Comparison of ENCODE assay signal across 8 cellular contexts in genomic region chr3:112136959-112137693, GRCh38. TPM values are rescaled to one million over a fixed set of nuclear protein-coding genes. Genes with fewer than 3 reads are reported as not detected.
A peak's percentile ranks its signal among the peaks of the same experiment; 100 is the strongest.
DNase-seq lines count a peak whose midpoint lies in the region; ATAC-seq and TF ChIP-seq lines count a peak whose summit lies in the region.

No MANE protein-coding gene starts in this region.

- H3K27me3 ChIP-seq in DOHH2 (ENCODE audit: control insufficient read depth, low read length) = no peaks in the 10 kb centered on the region
- H3K27me3 ChIP-seq in H9 (ENCODE audit: insufficient read depth, low read length) = no peaks in the 10 kb centered on the region
- H3K27me3 ChIP-seq in psoas muscle (ENCODE audit: insufficient read depth in 3 of 3, low read length in 2 of 3) = no peaks in the 10 kb centered on the region

- H3K9me2 ChIP-seq in DOHH2 (replicated peaks; ENCODE audit: control insufficient read depth, low read length) = no peaks in the 10 kb centered on the region

- H3K9me3 Mint-ChIP-seq in H9 (no peaks in the 10 kb centered on the region), activated B cell treated with CpG ODN at 0.5 μM for 24 hours (no peaks in the 10 kb centered on the region)

- H3K56ac ChIP-seq in H9 (ENCODE audit: insufficient read length, low read depth, low read length) = no peak overlapping the region

- intact Hi-C loops in activated B cell treated with CpG ODN at 0.5 μM for 24 hours (cut with micrococcal nuclease) = loop anchor here (1.0 to 5.0 kb wide), 9 partner anchors 25 to 840 kb away; partner anchors contain the start of gene CD200R1
- intact Hi-C loops in psoas muscle (cut with DNase I) = loop anchor here (5.0 kb wide), 1 partner anchor 395 kb away; no protein-coding TSS in a partner anchor

- H3K4me3 Mint-ChIP-seq in H9 (no peak overlapping the region), activated B cell treated with CpG ODN at 0.5 μM for 24 hours (peak overlapping the region; percentile 42)

- CTCF ChIA-PET in activated B cell treated with CpG ODN at 0.5 μM for 24 hours (lab: Charles Lee) = interaction anchor here (0.6 to 6.0 kb wide), 21 partner anchors 9 to 423 kb away, joined by 3 to 64 read pairs (median 4); partner anchors contain the start of gene SLC9C1

- WGBS in H9 (ENCODE audit: extremely low coverage, insufficient read length, low lambda C conversion rate) = no CpG with 5 or more reads among the region's 5 CpGs
- WGBS in psoas muscle, 3 donors = 26 to 34% (median 32%) methylated on average over 5 of the region's 5 CpGs

- H3K9ac ChIP-seq in H9 (ENCODE audit: extremely low read depth, insufficient read length, low read length) = no peak overlapping the region

- no peak overlapping the region for H4K5ac ChIP-seq in H9 (ENCODE audit: insufficient read length, low read depth, low read length)

- no peaks in the 10 kb centered on the region for H3K79me1 ChIP-seq in H9 (ENCODE audit: insufficient read depth, low read depth, low read length, poor library complexity, severe bottlenecking)

- no peak overlapping the region for H2BK20ac ChIP-seq in H9 (ENCODE audit: low read depth, low read length, poor library complexity, severe bottlenecking)

- H3K36me3 ChIP-seq in DOHH2 (ENCODE audit: control insufficient read depth, low read length) (peaks cover 10% of the 10 kb centered on the region), psoas muscle (ENCODE audit: insufficient read depth in 1 of 2, low read depth in 1 of 2) (no peaks in the 10 kb centered on the region)

- no peaks in the 10 kb centered on the region for H3K27me3 Mint-ChIP-seq in H9 (ENCODE audit: low read depth)
- H3K27me3 Mint-ChIP-seq in activated B cell treated with CpG ODN at 0.5 μM for 24 hours = no peaks in the 10 kb centered on the region

- H4K8ac ChIP-seq in H9 (replicated peaks; ENCODE audit: insufficient read length, low read depth, low read length) = no peak overlapping the region

- H3K27ac Mint-ChIP-seq in H9 = peak overlapping the region; percentile 82 to 94 (median 87)
- peak overlapping the region; percentile 80 for H3K27ac Mint-ChIP-seq in activated B cell treated with CpG ODN at 0.5 μM for 24 hours

- H3T11ph ChIP-seq in H9 (ENCODE audit: low read length) = no peak overlapping the region

- H3K79me2 ChIP-seq in DOHH2 (ENCODE audit: control insufficient read depth, low read length) = peaks cover 35% of the 10 kb centered on the region
- H3K79me2 ChIP-seq in H9 (ENCODE audit: insufficient read depth, low read length) = no peaks in the 10 kb centered on the region

- H4K20me1 ChIP-seq in DOHH2 (ENCODE audit: control insufficient read depth, insufficient read depth, low read depth, low read length) (no peaks in the 10 kb centered on the region), H9 (ENCODE audit: control insufficient read depth, insufficient read depth, insufficient read length) (no peaks in the 10 kb centered on the region)

- no peaks in the 10 kb centered on the region for H3K23me2 ChIP-seq in H9 (ENCODE audit: insufficient read length, low read depth, low read length, poor library complexity, severe bottlenecking)

- peak; percentile 84 for TF ChIP-seq CTCF in DOHH2 (IDR thresholded peaks at IDR 0.05; ENCODE audit: low read depth, low read length, poor library complexity, severe bottlenecking)
- TF ChIP-seq CTCF in H9 (conservative IDR thresholded peaks at IDR 0.05) = peak; percentile 78
- no peak for TF ChIP-seq CTCF in activated B cell treated with CpG ODN at 0.5 μM for 24 hours (IDR thresholded peaks at IDR 0.05)
- TF ChIP-seq CTCF in psoas muscle (IDR thresholded peaks at IDR 0.05) = peak; percentile 43

- H2BK12ac ChIP-seq in H9 (ENCODE audit: insufficient read length, low read depth, low read length) = no peak overlapping the region

- H3F3A ChIP-seq in DOHH2 (ENCODE audit: control insufficient read depth, insufficient read depth) = peaks cover 40% of the 10 kb centered on the region

- H3K4ac ChIP-seq in H9 (ENCODE audit: low read depth, low read length) = no peak overlapping the region

- H3K27ac ChIP-seq in DOHH2 (ENCODE audit: low read depth, low read length) (peak overlapping the region; percentile 99), H9 (ENCODE audit: insufficient read length, low read depth, low read length) (peak overlapping the region; percentile 7), psoas muscle (no peak overlapping the region)

- no peak for TF ChIP-seq POLR2A in GM18505 (IDR thresholded peaks at IDR 0.05; ENCODE audit: borderline replicate concordance, extremely low read depth, insufficient read depth, insufficient read length)

- no peak overlapping the region for H2BK5ac ChIP-seq in H9 (ENCODE audit: insufficient read length, low read length)

- H4K91ac ChIP-seq in H9 (ENCODE audit: insufficient read length, low read depth, low read length) = no peak overlapping the region

- H3K4me3 ChIP-seq in DOHH2 (ENCODE audit: low read length) = peak overlapping the region; percentile 93
- no peak overlapping the region for H3K4me3 ChIP-seq in psoas muscle

- H3K4me2 ChIP-seq in DOHH2 (ENCODE audit: low read length) (peak overlapping the region; percentile 97), H9 (ENCODE audit: insufficient read depth, insufficient read length, low read length) (no peak overlapping the region)

- H3K4me1 ChIP-seq in DOHH2 (ENCODE audit: control insufficient read depth, low read length) = peaks cover 69% of the 10 kb centered on the region
- no peaks in the 10 kb centered on the region; the same call in 1 of the 2 replicates for H3K4me1 ChIP-seq in H9 (ENCODE audit: insufficient read depth, low read length)
- H3K4me1 ChIP-seq in psoas muscle = peaks cover 4% of the 10 kb centered on the region

- H3K18ac ChIP-seq in H9 (ENCODE audit: insufficient read length, low read depth, low read length) = no peak overlapping the region

- H3K36me3 Mint-ChIP-seq in H9 (ENCODE audit: insufficient read depth in 1 of 3, low read depth in 3 of 3) (no peaks in the 10 kb centered on the region), activated B cell treated with CpG ODN at 0.5 μM for 24 hours (ENCODE audit: low read depth) (peaks cover 2% of the 10 kb centered on the region)

- no peak overlapping the region for H2AFZ ChIP-seq in H9 (ENCODE audit: low read length)

- DNase-seq in H9 (peak; percentile 68), NCI-H1436 (lab: John Stamatoyannopoulos, UW) (peak; percentile 66), activated B cell treated with CpG ODN at 0.5 μM for 24 hours (no peak), glomerular visceral epithelial cell (ENCODE audit: extremely low spot score) (peak; percentile 43), psoas muscle (no peak)

- ATAC-seq in activated B cell treated with CpG ODN at 0.5 μM for 24 hours (ENCODE audit: low read depth) = no peak
- ATAC-seq in psoas muscle = peak in 3 of 4 donors; percentile 43 to 72 (median 44)
- ATAC-seq in GM21515 (IDR thresholded peaks at IDR 0.05; ENCODE audit: unreplicated experiment) = no peak
- ATAC-seq in GM18505 (IDR thresholded peaks at IDR 0.05; ENCODE audit: unreplicated experiment) = no peak

- no peaks in the 10 kb centered on the region for H3K9me3 ChIP-seq in DOHH2 (ENCODE audit: control insufficient read depth, insufficient read depth, low read length)
- no peaks in the 10 kb centered on the region for H3K9me3 ChIP-seq in H9 (ENCODE audit: control insufficient read depth, low read depth, low read length)
- no peaks in the 10 kb centered on the region for H3K9me3 ChIP-seq in psoas muscle

- H3K4me1 Mint-ChIP-seq in H9 (peaks cover 25 to 37% of the 10 kb centered on the region in 2 experiments), activated B cell treated with CpG ODN at 0.5 μM for 24 hours (peaks cover 63% of the 10 kb centered on the region)

- H2BK120ac ChIP-seq in H9 (ENCODE audit: low read depth, low read length, poor library complexity, severe bottlenecking) = no peak overlapping the region

- H3K23ac ChIP-seq in H9 (ENCODE audit: insufficient read length, low read depth, low read length) = no peak overlapping the region

- POLR2A ChIA-PET in activated B cell treated with CpG ODN at 0.5 μM for 24 hours (lab: Charles Lee) = interaction anchor here (0.8 to 2.5 kb wide), 7 partner anchors 8 to 220 kb away, joined by 3 to 25 read pairs (median 4); partner anchors contain the start of genes CD200 and SLC9C1

- H2BK15ac ChIP-seq in H9 (ENCODE audit: low read depth, low read length) = no peak overlapping the region

- H3K14ac ChIP-seq in H9 (ENCODE audit: insufficient read depth, low read length) = no peak overlapping the region

- no peak overlapping the region for H2AK5ac ChIP-seq in H9 (ENCODE audit: insufficient read length, low read length)

RNA-seq across cellular contexts. Expression of gene GCSAM, which starts 4.1 kb away (rescaled TPM):
- total RNA-seq in H9 (2021) = not detected in 2 replicates
- total RNA-seq in activated B cell treated with CpG ODN at 0.5 μM for 24 hours = 16.0 and 17.3 TPM in 2 replicates
- not detected for total RNA-seq in psoas muscle
- polyA plus RNA-seq in psoas muscle = under 1 TPM; 0.01 to 0.25 (median 0.04) TPM

RNA-seq across cellular contexts. Expression of gene C3orf52, which starts 50.9 kb away (rescaled TPM):
- total RNA-seq in H9 (2021) (11.1 and 11.2 TPM in 2 replicates), activated B cell treated with CpG ODN at 0.5 μM for 24 hours (1.4 and 1.8 TPM in 2 replicates), psoas muscle (1 to 10 TPM in 3 of 4 donors, under 1 TPM in 1; 0.86 to 2.8 (median 2.0) TPM)
- polyA plus RNA-seq in psoas muscle = 1 to 10 TPM in 2 of 3 donors, under 1 TPM in 1; 0.62 to 5.9 (median 1.9) TPM

Comparison
In these comparisons a context has a peak if more than half of its experiments do, and no peak if none do; other contexts are left out.
1. DNase-seq: peak in H9 (single experiment), NCI-H1436 (single experiment) and glomerular visceral epithelial cell (single experiment); none in activated B cell treated with CpG ODN at 0.5 μM for 24 hours (single experiment) and psoas muscle (0 of 2).
2. ATAC-seq: peak in psoas muscle (3 of 4); none in activated B cell treated with CpG ODN at 0.5 μM for 24 hours (single experiment), GM21515 (single experiment) and GM18505 (single experiment).
3. RNA of gene GCSAM, which starts 4.1 kb away (total RNA-seq): 16.0 to 17.3 TPM in activated B cell treated with CpG ODN at 0.5 μM for 24 hours; not detected in H9 and not detected in psoas muscle; every median in the first group is over 10 times any median in the second.